1 cellular context compared by ENCODE assay signal in the genomic region with DNA sequence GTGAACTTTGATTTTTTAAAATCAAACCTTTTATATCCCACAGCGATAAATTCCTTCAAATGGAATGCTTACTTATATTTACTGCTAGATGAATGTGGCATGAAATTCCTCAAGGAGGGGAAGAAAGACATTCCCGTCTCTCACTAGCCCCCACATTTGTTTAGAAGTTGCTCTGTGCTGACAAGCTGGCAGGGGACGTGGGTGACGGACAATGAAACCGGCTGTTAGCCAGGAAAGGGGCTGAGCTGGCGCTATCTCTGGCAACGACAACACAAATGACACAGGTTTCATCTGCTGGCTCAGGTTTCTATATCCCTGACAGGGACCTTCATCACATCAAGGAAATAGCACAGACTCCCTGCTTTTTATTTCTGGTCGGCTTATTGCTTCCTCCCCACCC.
TF ChIP-seq lines count a peak whose summit lies in the region.

No MANE protein-coding gene starts in this region.

TF ChIP-seq in GM23338, 12 proteins besides CTCF, POLR2A, EP300 and RAD21 (continued from another document):
- TF ChIP-seq, protein P1, sequence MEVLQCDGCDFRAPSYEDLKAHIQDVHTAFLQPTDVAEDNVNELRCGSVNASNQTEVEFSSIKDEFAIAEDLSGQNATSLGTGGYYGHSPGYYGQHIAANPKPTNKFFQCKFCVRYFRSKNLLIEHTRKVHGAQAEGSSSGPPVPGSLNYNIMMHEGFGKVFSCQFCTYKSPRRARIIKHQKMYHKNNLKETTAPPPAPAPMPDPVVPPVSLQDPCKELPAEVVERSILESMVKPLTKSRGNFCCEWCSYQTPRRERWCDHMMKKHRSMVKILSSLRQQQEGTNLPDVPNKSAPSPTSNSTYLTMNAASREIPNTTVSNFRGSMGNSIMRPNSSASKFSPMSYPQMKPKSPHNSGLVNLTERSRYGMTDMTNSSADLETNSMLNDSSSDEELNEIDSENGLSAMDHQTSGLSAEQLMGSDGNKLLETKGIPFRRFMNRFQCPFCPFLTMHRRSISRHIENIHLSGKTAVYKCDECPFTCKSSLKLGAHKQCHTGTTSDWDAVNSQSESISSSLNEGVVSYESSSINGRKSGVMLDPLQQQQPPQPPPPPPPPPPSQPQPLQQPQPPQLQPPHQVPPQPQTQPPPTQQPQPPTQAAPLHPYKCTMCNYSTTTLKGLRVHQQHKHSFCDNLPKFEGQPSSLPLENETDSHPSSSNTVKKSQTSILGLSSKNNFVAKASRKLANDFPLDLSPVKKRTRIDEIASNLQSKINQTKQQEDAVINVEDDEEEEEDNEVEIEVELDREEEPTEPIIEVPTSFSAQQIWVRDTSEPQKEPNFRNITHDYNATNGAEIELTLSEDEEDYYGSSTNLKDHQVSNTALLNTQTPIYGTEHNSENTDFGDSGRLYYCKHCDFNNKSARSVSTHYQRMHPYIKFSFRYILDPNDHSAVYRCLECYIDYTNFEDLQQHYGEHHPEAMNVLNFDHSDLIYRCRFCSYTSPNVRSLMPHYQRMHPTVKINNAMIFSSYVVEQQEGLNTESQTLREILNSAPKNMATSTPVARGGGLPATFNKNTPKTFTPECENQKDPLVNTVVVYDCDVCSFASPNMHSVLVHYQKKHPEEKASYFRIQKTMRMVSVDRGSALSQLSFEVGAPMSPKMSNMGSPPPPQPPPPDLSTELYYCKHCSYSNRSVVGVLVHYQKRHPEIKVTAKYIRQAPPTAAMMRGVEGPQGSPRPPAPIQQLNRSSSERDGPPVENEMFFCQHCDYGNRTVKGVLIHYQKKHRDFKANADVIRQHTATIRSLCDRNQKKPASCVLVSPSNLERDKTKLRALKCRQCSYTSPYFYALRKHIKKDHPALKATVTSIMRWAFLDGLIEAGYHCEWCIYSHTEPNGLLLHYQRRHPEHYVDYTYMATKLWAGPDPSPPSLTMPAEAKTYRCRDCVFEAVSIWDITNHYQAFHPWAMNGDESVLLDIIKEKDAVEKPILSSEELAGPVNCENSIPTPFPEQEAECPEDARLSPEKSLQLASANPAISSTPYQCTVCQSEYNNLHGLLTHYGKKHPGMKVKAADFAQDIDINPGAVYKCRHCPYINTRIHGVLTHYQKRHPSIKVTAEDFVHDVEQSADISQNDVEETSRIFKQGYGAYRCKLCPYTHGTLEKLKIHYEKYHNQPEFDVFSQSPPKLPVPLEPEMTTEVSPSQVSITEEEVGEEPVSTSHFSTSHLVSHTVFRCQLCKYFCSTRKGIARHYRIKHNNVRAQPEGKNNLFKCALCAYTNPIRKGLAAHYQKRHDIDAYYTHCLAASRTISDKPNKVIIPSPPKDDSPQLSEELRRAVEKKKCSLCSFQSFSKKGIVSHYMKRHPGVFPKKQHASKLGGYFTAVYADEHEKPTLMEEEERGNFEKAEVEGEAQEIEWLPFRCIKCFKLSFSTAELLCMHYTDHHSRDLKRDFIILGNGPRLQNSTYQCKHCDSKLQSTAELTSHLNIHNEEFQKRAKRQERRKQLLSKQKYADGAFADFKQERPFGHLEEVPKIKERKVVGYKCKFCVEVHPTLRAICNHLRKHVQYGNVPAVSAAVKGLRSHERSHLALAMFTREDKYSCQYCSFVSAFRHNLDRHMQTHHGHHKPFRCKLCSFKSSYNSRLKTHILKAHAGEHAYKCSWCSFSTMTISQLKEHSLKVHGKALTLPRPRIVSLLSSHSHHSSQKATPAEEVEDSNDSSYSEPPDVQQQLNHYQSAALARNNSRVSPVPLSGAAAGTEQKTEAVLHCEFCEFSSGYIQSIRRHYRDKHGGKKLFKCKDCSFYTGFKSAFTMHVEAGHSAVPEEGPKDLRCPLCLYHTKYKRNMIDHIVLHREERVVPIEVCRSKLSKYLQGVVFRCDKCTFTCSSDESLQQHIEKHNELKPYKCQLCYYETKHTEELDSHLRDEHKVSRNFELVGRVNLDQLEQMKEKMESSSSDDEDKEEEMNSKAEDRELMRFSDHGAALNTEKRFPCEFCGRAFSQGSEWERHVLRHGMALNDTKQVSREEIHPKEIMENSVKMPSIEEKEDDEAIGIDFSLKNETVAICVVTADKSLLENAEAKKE (CRISPR knock-in tag; IDR thresholded peaks at IDR 0.05) = no peak
- TF ChIP-seq JUNB (IDR thresholded peaks at IDR 0.05; ENCODE audit: unreplicated experiment) (no peak), ZNF331 (CRISPR knock-in tag; IDR thresholded peaks at IDR 0.05; ENCODE audit: low read depth) (no peak), POLR2AphosphoS5 (IDR thresholded peaks at IDR 0.05; ENCODE audit: low read depth) (no peak)
